In genomic region chr1:2516946-2517345, GRCh38 we compare ENCODE assay signal across 29 cellular contexts. TPM values are rescaled to one million over a fixed set of nuclear protein-coding genes. Genes with fewer than 3 reads are reported as not detected.
"Had no signal": no experiment of that assay in that cellular context is flagged by ENCODE, and none has a peak within 500 bp of the region (broad histone marks: within the 10 kb centered on the region; RNA-seq: fewer than 3 reads in every experiment).

No MANE protein-coding gene starts in this region.

- DNase-seq: activated B cell treated with CpG ODN at 0.5 μM for 24 hours; activated CD4-positive, alpha-beta memory T cell treated with anti-CD3 and anti-CD28 coated beads for 36 hours; activated CD4-positive, alpha-beta T cell treated with anti-CD3 and anti-CD28 coated beads for 4 hours; activated CD4-positive, alpha-beta T cell treated with anti-CD3 and anti-CD28 coated beads, Interleukin-2, amount 50 U/mL, for 1 hour; activated CD4-positive, CD25-positive, alpha-beta regulatory T cell treated with anti-CD3 and anti-CD28 coated beads, Interleukin-2, amount 50 U/mL, for 72 hours; activated CD8-positive, alpha-beta memory T cell treated with anti-CD3 and anti-CD28 coated beads, Interleukin-2, amount 50 U/mL, for 4 hours; activated gamma-delta T cell treated with Interleukin-2 at 50 U/mL for 16 hours; activated naive CD4-positive, alpha-beta T cell treated with anti-CD3 and anti-CD28 coated beads for 36 hours; activated T-cell treated with anti-CD3 and anti-CD28 coated beads for 4 hours; activated T-cell treated with anti-CD3 and anti-CD28 coated beads, Interleukin-2, amount 50 U/mL, for 4 hours; adrenal gland; body of pancreas; MM.1S; MV-4-11; NCI-H1092; NCI-H1436 treated with DMSO at 0.1 percent for 48 hours; NCI-H1694 treated with DMSO at 0.1 percent for 48 hours; NCI-H2029; NCI-H345; NCI-H524 treated with DMSO at 0.1 percent for 48 hours; SHP77 treated with DMSO at 0.1 percent for 48 hours; SK-N-SH; T-helper 2 cell; T-helper 9 cell had no signal

- H3K36me3 Mint-ChIP-seq: activated naive CD4-positive, alpha-beta T cell treated with anti-CD3 and anti-CD28 coated beads, Interleukin-2, amount 50 U/mL, for 72 hours had no signal

- H3K27ac Mint-ChIP-seq: activated B cell treated with CpG ODN at 0.5 μM for 24 hours; activated CD4-positive, alpha-beta memory T cell treated with anti-CD3 and anti-CD28 coated beads for 36 hours; activated naive CD4-positive, alpha-beta T cell treated with anti-CD3 and anti-CD28 coated beads for 36 hours; activated T-helper 1 cell treated with anti-CD3 and anti-CD28 coated beads, Interleukin-12 subunit alpha, Interleukin-12 subunit beta, Interleukin-2, Interleukin-4 antibody, amounts not matched to agents 30 ng/mL and 10 ng/mL and 1 ng/mL, durations not matched to agents 14 hours and 24 hours and 36 hours had no signal

- H3K4me3 Mint-ChIP-seq: activated B cell treated with CpG ODN at 0.5 μM for 24 hours; activated CD4-positive, alpha-beta memory T cell treated with anti-CD3 and anti-CD28 coated beads for 36 hours; activated naive CD4-positive, alpha-beta T cell treated with anti-CD3 and anti-CD28 coated beads for 36 hours; activated T-cell treated with anti-CD3 and anti-CD28 coated beads, Interleukin-2, amount 50 U/mL, for 4 hours; activated T-helper 1 cell treated with anti-CD3 and anti-CD28 coated beads, Interleukin-12 subunit alpha, Interleukin-12 subunit beta, Interleukin-2, Interleukin-4 antibody, amounts not matched to agents 30 ng/mL and 10 ng/mL and 1 ng/mL, durations not matched to agents 14 hours and 24 hours and 36 hours had no signal

- H3K4me2 ChIP-seq: SK-N-SH had no signal

- H3K27ac ChIP-seq: adrenal gland, body of pancreas, breast epithelium, SJSA1, VCaP had no signal

- H3K4me1 Mint-ChIP-seq: activated B cell treated with CpG ODN at 0.5 μM for 24 hours had no signal

- H3K27me3 ChIP-seq: adrenal gland, body of pancreas, breast epithelium, SJSA1 had no signal

- H3K4me1 ChIP-seq: adrenal gland, body of pancreas, breast epithelium, SJSA1 had no signal

- H3K9ac ChIP-seq: SK-N-SH had no signal

- H3K9me3 Mint-ChIP-seq: activated B cell treated with CpG ODN at 0.5 μM for 24 hours; activated CD4-positive, alpha-beta memory T cell treated with anti-CD3 and anti-CD28 coated beads for 36 hours; activated naive CD4-positive, alpha-beta T cell treated with anti-CD3 and anti-CD28 coated beads for 36 hours; activated naive CD4-positive, alpha-beta T cell treated with anti-CD3 and anti-CD28 coated beads, Interleukin-2, amount 50 U/mL, for 72 hours; activated T-cell treated with anti-CD3 and anti-CD28 coated beads, Interleukin-2, amount 50 U/mL, for 4 hours; activated T-helper 1 cell treated with anti-CD3 and anti-CD28 coated beads, Interleukin-12 subunit alpha, Interleukin-12 subunit beta, Interleukin-2, Interleukin-4 antibody, amounts not matched to agents 30 ng/mL and 10 ng/mL and 1 ng/mL, durations not matched to agents 14 hours and 24 hours and 36 hours had no signal

- H3K4me3 ChIP-seq: adrenal gland, body of pancreas, breast epithelium, SJSA1 had no signal

- H3K9me3 ChIP-seq: adrenal gland, body of pancreas, breast epithelium, SJSA1, SK-N-SH had no signal

- H3K27me3 Mint-ChIP-seq: activated B cell treated with CpG ODN at 0.5 μM for 24 hours; activated CD4-positive, alpha-beta memory T cell treated with anti-CD3 and anti-CD28 coated beads for 36 hours had no signal

RNA-seq across cellular contexts. Expression of gene HES5, which starts 13.1 kb away (rescaled TPM):
- polyA plus RNA-seq: adrenal gland had no signal
